In the genomic region with DNA sequence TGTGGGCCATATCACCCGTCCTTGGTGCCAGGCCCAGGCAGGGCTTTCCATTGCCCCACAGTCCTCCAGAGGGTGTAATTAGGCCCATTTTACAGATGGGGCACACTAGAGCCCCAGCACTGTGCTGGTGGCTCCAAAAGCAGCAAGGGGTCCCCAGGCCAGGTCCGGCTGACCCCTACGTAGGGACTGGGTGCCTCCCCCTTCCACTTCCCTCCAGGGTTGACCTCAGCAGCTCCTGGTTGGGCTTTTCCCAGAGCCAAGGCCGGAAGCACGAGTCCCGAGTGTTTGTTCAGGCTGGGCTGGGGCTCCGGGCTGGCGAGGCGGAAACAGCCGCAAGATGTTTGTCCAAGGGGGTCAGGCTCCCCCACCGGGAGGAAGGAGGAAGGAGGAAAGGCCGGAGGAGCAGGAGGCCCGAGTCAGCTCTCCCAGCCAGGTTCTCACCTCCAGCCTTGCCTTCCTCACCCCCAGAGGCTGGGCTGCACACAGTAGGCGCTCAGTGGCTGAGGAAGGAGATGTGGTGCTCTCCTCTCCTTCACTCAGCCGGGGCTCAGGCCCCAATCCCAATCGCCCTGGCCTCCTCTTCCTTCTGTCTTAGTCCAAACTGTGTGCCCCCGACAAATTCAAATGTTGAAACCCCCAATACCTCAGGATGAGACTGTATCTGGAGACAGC, we compare ENCODE assay signal across 11 cellular contexts. TPM values are rescaled to one million over a fixed set of nuclear protein-coding genes. Genes with fewer than 3 reads are reported as not detected.
A peak's percentile ranks its signal among the peaks of the same experiment; 100 is the strongest.
DNase-seq lines count a peak whose midpoint lies in the region; ATAC-seq and TF ChIP-seq lines count a peak whose summit lies in the region.
"Had no signal": no experiment of that assay in that cellular context is flagged by ENCODE, and none has a peak within 500 bp of the region (broad histone marks: within the 10 kb centered on the region; RNA-seq: fewer than 3 reads in every experiment).

No MANE protein-coding gene starts in this region.

- no peak for TF ChIP-seq CTCF in fibroblast of villous mesenchyme (IDR thresholded peaks at IDR 0.05; ENCODE audit: insufficient read depth, low read depth, low read length)
- no peak for TF ChIP-seq CTCF in uterus (IDR thresholded peaks at IDR 0.05)

- no peaks in the 10 kb centered on the region for H3K9me3 Mint-ChIP-seq in activated naive CD8-positive, alpha-beta T cell treated with anti-CD3 and anti-CD28 coated beads, Interleukin-2, amount 50 U/mL, for 24 hours
- H3K9me3 Mint-ChIP-seq in naive thymus-derived CD4-positive, alpha-beta T cell, result no peaks in the 10 kb centered on the region

- intact Hi-C loops in uterus (cut with DNase I; ENCODE audit: low total_unique reads), result no loop called here
- intact Hi-C loops in naive thymus-derived CD4-positive, alpha-beta T cell (cut with micrococcal nuclease), result no loop called here

- H3K36me3 Mint-ChIP-seq in activated naive CD8-positive, alpha-beta T cell treated with anti-CD3 and anti-CD28 coated beads, Interleukin-2, amount 50 U/mL, for 24 hours (ENCODE audit: low read depth), result no peaks in the 10 kb centered on the region
- H3K36me3 Mint-ChIP-seq in naive thymus-derived CD4-positive, alpha-beta T cell, result no peaks in the 10 kb centered on the region

- no peaks in the 10 kb centered on the region for H3K9me3 ChIP-seq in muscle layer of duodenum (ENCODE audit: control insufficient read depth in 1 of 2, low read length in 2 of 2)
- H3K9me3 ChIP-seq in uterus, result no peaks in the 10 kb centered on the region
- no peaks in the 10 kb centered on the region for H3K9me3 ChIP-seq in naive thymus-derived CD4-positive, alpha-beta T cell (ENCODE audit: control insufficient read depth in 2 of 3, low read length in 3 of 3)

- peaks cover 16% of the 10 kb centered on the region for H3K4me1 Mint-ChIP-seq in activated naive CD8-positive, alpha-beta T cell treated with anti-CD3 and anti-CD28 coated beads, Interleukin-2, amount 50 U/mL, for 24 hours
- H3K4me1 Mint-ChIP-seq in naive thymus-derived CD4-positive, alpha-beta T cell, result peaks cover 5 to 29% (median 18%) of the 10 kb centered on the region in 7 donors

- H3K4me3 Mint-ChIP-seq in activated naive CD8-positive, alpha-beta T cell treated with anti-CD3 and anti-CD28 coated beads, Interleukin-2, amount 50 U/mL, for 24 hours, result no peak overlapping the region
- no peak overlapping the region for H3K4me3 Mint-ChIP-seq in naive thymus-derived CD4-positive, alpha-beta T cell

- peaks cover 0 to 11% of the 10 kb centered on the region in 2 donors for H3K36me3 ChIP-seq in muscle layer of duodenum (ENCODE audit: control insufficient read depth in 1 of 2, insufficient read depth in 2 of 2, low read length in 2 of 2)
- H3K36me3 ChIP-seq in uterus, result no peaks in the 10 kb centered on the region
- no peaks in the 10 kb centered on the region for H3K36me3 ChIP-seq in naive thymus-derived CD4-positive, alpha-beta T cell (ENCODE audit: control insufficient read depth in 2 of 3, insufficient read depth in 3 of 3, low read length in 3 of 3)

- H3K27me3 ChIP-seq in muscle layer of duodenum (ENCODE audit: low read depth, low read length) (no peaks in the 10 kb centered on the region), uterus (no peaks in the 10 kb centered on the region)
- no peaks in the 10 kb centered on the region for H3K27me3 ChIP-seq in naive thymus-derived CD4-positive, alpha-beta T cell (ENCODE audit: control insufficient read depth in 2 of 2, insufficient read depth in 2 of 2, low read length in 2 of 2)

- H3K27ac Mint-ChIP-seq in activated naive CD8-positive, alpha-beta T cell treated with anti-CD3 and anti-CD28 coated beads, Interleukin-2, amount 50 U/mL, for 24 hours, result no peak overlapping the region
- H3K27ac Mint-ChIP-seq in naive thymus-derived CD4-positive, alpha-beta T cell, result no peak overlapping the region

- H3K27ac ChIP-seq in muscle layer of duodenum (ENCODE audit: low read length) (peak overlapping the region; percentile 21), uterus (peak overlapping the region; percentile 91 to 98)
- no peak overlapping the region for H3K27ac ChIP-seq in naive thymus-derived CD4-positive, alpha-beta T cell (ENCODE audit: low read depth, low read length)

- H3K4me3 ChIP-seq in fibroblast of villous mesenchyme (ENCODE audit: low read depth, low read length), result no peak overlapping the region
- H3K4me3 ChIP-seq in muscle layer of duodenum (ENCODE audit: low read depth in 1 of 2, low read length in 2 of 2), result no peak overlapping the region
- no peak overlapping the region for H3K4me3 ChIP-seq in uterus
- no peak overlapping the region for H3K4me3 ChIP-seq in naive thymus-derived CD4-positive, alpha-beta T cell (ENCODE audit: low read length)

- peak; percentile 21 for DNase-seq in activated CD4-positive, CD25-positive, alpha-beta regulatory T cell treated with anti-CD3 and anti-CD28 coated beads, Interleukin-2, amount 50 U/mL, for 72 hours
- no peak for DNase-seq in activated CD4-positive, CD25-positive, alpha-beta regulatory T cell (lab: John Stamatoyannopoulos, UW)
- DNase-seq in fibroblast of villous mesenchyme (ENCODE audit: low read depth), result peak; percentile 30
- DNase-seq in uterus, result peak; percentile 58 to 64
- DNase-seq in activated naive CD8-positive, alpha-beta T cell treated with anti-CD3 and anti-CD28 coated beads, Interleukin-2, amount 50 U/mL, for 24 hours, result no peak
- no peak for DNase-seq in naive thymus-derived CD4-positive, alpha-beta T cell
- no peak for DNase-seq in LoVo (ENCODE audit: low spot score)
- DNase-seq: amniotic stem cell, KG1, NCI-H345 had no signal

- CTCF ChIA-PET in naive thymus-derived CD4-positive, alpha-beta T cell (lab: Charles Lee), result no interaction called here

- H3K27me3 Mint-ChIP-seq in activated naive CD8-positive, alpha-beta T cell treated with anti-CD3 and anti-CD28 coated beads, Interleukin-2, amount 50 U/mL, for 24 hours, result peaks cover 2% of the 10 kb centered on the region
- peaks cover 0 to 4% (median 0%) of the 10 kb centered on the region in 5 donors for H3K27me3 Mint-ChIP-seq in naive thymus-derived CD4-positive, alpha-beta T cell

- TF ChIP-seq POLR2A in uterus (IDR thresholded peaks at IDR 0.05), result no peak

- ATAC-seq in activated naive CD8-positive, alpha-beta T cell treated with anti-CD3 and anti-CD28 coated beads, Interleukin-2, amount 50 U/mL, for 24 hours, result no peak
- ATAC-seq in naive thymus-derived CD4-positive, alpha-beta T cell, result no peak

- POLR2A ChIA-PET in naive thymus-derived CD4-positive, alpha-beta T cell (lab: Charles Lee), result no interaction called here

- H3K4me1 ChIP-seq in muscle layer of duodenum (ENCODE audit: control insufficient read depth in 1 of 2, insufficient read depth in 2 of 2, low read length in 2 of 2), result peaks cover 14 to 43% of the 10 kb centered on the region in 2 donors
- H3K4me1 ChIP-seq in uterus, result peaks cover 6 to 14% of the 10 kb centered on the region in 2 donors
- H3K4me1 ChIP-seq in naive thymus-derived CD4-positive, alpha-beta T cell (ENCODE audit: control insufficient read depth in 2 of 2, insufficient read depth in 2 of 2, low read length in 2 of 2), result peaks cover 5 to 9% of the 10 kb centered on the region in 2 donors

RNA-seq across cellular contexts. Expression of a gene that starts 17.1 kb away (rescaled TPM):
- total RNA-seq in fibroblast of villous mesenchyme (91.8 and 97.2 TPM in 2 replicates), uterus (100 to 1,000 TPM in 3 of 4 donors, 10 to 100 TPM in 1; 54.7 to 343 (median 121) TPM)
- 10 to 100 TPM in 2 of 5 experiments, 1 to 10 TPM in 3; 1.9 to 82.5 (median 7.5) TPM for total RNA-seq in naive thymus-derived CD4-positive, alpha-beta T cell
- under 1 TPM in 1 of 2 donors, not detected in 1; 0.38 TPM for polyA plus RNA-seq in naive thymus-derived CD4-positive, alpha-beta T cell

Comparison
In these comparisons a context has a peak if more than half of its experiments do, and no peak if none do; other contexts are left out.
1. DNase-seq: peak in activated CD4-positive, CD25-positive, alpha-beta regulatory T cell treated with anti-CD3 and anti-CD28 coated beads, Interleukin-2, amount 50 U/mL, for 72 hours (single experiment), fibroblast of villous mesenchyme (single experiment) and uterus (2 of 2); none in activated CD4-positive, CD25-positive, alpha-beta regulatory T cell (0 of 4), activated naive CD8-positive, alpha-beta T cell treated with anti-CD3 and anti-CD28 coated beads, Interleukin-2, amount 50 U/mL, for 24 hours (single experiment), naive thymus-derived CD4-positive, alpha-beta T cell (0 of 9) and LoVo (single experiment).